8 cellular contexts compared by ENCODE assay signal in the genomic region with DNA sequence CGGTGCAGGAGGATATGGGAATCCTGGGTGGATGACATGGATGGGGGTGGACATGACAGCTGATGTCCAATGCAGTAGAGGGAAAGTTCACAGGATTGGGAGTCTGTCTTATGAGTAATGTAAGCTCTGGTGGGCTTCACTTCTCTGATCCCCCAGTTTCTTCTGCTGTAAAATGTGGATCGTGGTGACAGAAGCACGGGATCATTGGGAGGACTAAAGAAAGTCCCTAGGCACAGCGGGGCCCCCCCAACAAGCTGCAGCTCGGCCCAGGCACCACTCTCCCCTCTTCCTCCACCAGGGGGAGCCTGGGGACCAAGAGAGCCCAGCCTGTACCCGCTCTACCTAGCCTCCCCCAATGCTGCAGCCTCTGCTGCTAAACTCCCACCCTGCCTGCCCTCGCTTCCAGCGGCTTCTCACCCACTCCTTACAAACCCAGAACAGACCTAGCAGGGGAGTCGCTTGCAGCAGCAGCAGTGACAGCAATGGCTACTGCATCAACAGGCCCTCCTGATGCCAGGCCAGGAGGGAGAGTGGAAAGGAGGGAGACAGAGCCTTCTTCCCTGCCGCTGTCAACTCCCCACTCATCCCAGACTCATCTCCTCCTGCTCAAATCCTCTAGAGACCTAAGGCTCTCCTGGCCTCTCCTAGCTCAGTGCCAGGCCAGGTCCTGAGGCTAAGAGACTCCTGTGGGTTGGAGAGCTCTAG. TPM values are rescaled to one million over a fixed set of nuclear protein-coding genes. Genes with fewer than 3 reads are reported as not detected.
A peak's percentile ranks its signal among the peaks of the same experiment; 100 is the strongest.
DNase-seq lines count a peak whose midpoint lies in the region; ATAC-seq, FAIRE-seq and TF ChIP-seq lines count a peak whose summit lies in the region.

No MANE protein-coding gene starts in this region.

- H3K4me1 Mint-ChIP-seq in astrocyte (ENCODE audit: low read depth, unreplicated experiment): peaks cover 2% of the 10 kb centered on the region

- no peaks in the 10 kb centered on the region for H3K9me3 Mint-ChIP-seq in astrocyte (ENCODE audit: unreplicated experiment)

- H2AFZ ChIP-seq in Karpas-422 (ENCODE audit: low read length): no peak overlapping the region
- no peak overlapping the region for H2AFZ ChIP-seq in astrocyte (ENCODE audit: low read depth, low read length)

- H3K4me3 ChIP-seq in Karpas-422 (ENCODE audit: low read length) (no peak overlapping the region), astrocyte (ENCODE audit: insufficient read depth, low read depth, low read length) (no peak overlapping the region), spleen (no peak overlapping the region)

- H3K36me3 ChIP-seq in Karpas-422 (ENCODE audit: insufficient read depth, low read length) (no peaks in the 10 kb centered on the region), astrocyte (ENCODE audit: insufficient read depth, low read length) (no peaks in the 10 kb centered on the region), spleen (no peaks in the 10 kb centered on the region)

- TF ChIP-seq POLR2A in spleen (IDR thresholded peaks at IDR 0.05): no peak

- DNase-seq in GM19240 (ENCODE audit: insufficient read length, low spot score): peak; percentile 87
- DNase-seq in Karpas-422: peak; percentile 87
- peak; percentile 37 for DNase-seq in T1000 (lab: John Stamatoyannopoulos, UW)
- peak; percentile 8 for DNase-seq in astrocyte (ENCODE audit: low read depth)
- peak; percentile 78 for DNase-seq in hepatic stellate cell (ENCODE audit: low spot score)
- peak; percentile 90 for DNase-seq in spleen

- intact Hi-C loops in spleen (cut with DNase I; ENCODE audit: low total_unique reads): loop anchor here (5.0 kb wide), 1 partner anchor 120 kb away; no protein-coding TSS in a partner anchor

- no peak overlapping the region for H3K9ac ChIP-seq in Karpas-422 (ENCODE audit: low read length)
- no peak overlapping the region for H3K9ac ChIP-seq in astrocyte (ENCODE audit: low read length)

- H3K9me3 ChIP-seq in Karpas-422 (ENCODE audit: low read length) (no peaks in the 10 kb centered on the region), astrocyte (ENCODE audit: insufficient read depth, low read depth, low read length) (no peaks in the 10 kb centered on the region), spleen (no peaks in the 10 kb centered on the region)

- peaks cover 35% of the 10 kb centered on the region for H3K27me3 Mint-ChIP-seq in astrocyte (ENCODE audit: low read depth, unreplicated experiment)

- no peak overlapping the region for H3K4me3 Mint-ChIP-seq in astrocyte (ENCODE audit: unreplicated experiment)

- H4K20me1 ChIP-seq in Karpas-422 (ENCODE audit: insufficient read depth, low read depth, low read length) (no peaks in the 10 kb centered on the region), astrocyte (ENCODE audit: insufficient read depth, low read length) (peaks cover 4% of the 10 kb centered on the region)

- no peak for ATAC-seq in GM21367 (IDR thresholded peaks at IDR 0.05; ENCODE audit: unreplicated experiment)

- no peaks in the 10 kb centered on the region for H3K9me2 ChIP-seq in Karpas-422 (replicated peaks; ENCODE audit: insufficient read depth, low read length)

- TF ChIP-seq CTCF in C4-2B (conservative IDR thresholded peaks at IDR 0.05): peak; percentile 83
- TF ChIP-seq CTCF in astrocyte (IDR thresholded peaks at IDR 0.05; ENCODE audit: insufficient read depth, low read depth, low read length): peak; percentile 33
- peak; percentile 17 to 93 (median 82) for TF ChIP-seq CTCF in spleen (IDR thresholded peaks at IDR 0.05 in 8 of 11, conservative IDR thresholded peaks at IDR 0.05 in 3 of 11)

- peaks cover 14% of the 10 kb centered on the region for H3K4me1 ChIP-seq in Karpas-422 (ENCODE audit: low read length)
- peaks cover 9% of the 10 kb centered on the region for H3K4me1 ChIP-seq in astrocyte (ENCODE audit: insufficient read depth, low read length)
- H3K4me1 ChIP-seq in spleen: peaks cover 4 to 34% (median 22%) of the 10 kb centered on the region in 6 donors

- H3K4me2 ChIP-seq in Karpas-422 (ENCODE audit: low read depth, low read length, poor library complexity, severe bottlenecking) (no peak overlapping the region), astrocyte (ENCODE audit: low read length) (no peak overlapping the region)

- H3K27ac ChIP-seq in C4-2B (no peak overlapping the region), Karpas-422 (ENCODE audit: low read length) (no peak overlapping the region), astrocyte (ENCODE audit: low read depth, low read length) (no peak overlapping the region), spleen (no peak overlapping the region)

- H3K27me3 ChIP-seq in Karpas-422 (ENCODE audit: low read length) (no peaks in the 10 kb centered on the region), astrocyte (ENCODE audit: insufficient read depth, low read length) (peaks cover 20% of the 10 kb centered on the region), spleen (replicated peaks in 1 of 7) (peaks cover 0 to 56% (median 43%) of the 10 kb centered on the region in 7 donors)

- H3K79me2 ChIP-seq in Karpas-422 (ENCODE audit: low read length): no peaks in the 10 kb centered on the region
- no peaks in the 10 kb centered on the region for H3K79me2 ChIP-seq in astrocyte (ENCODE audit: insufficient read depth, low read length)

- 0 to 12% (median 6%) methylated on average over 3 to 10 of the region's 10 CpGs for WGBS in spleen, 5 donors

- H3K27ac Mint-ChIP-seq in astrocyte (ENCODE audit: unreplicated experiment): no peak overlapping the region

- FAIRE-seq in astrocyte (lab: Jason Lieb, UNC): peak; percentile 99

- no peaks in the 10 kb centered on the region for H3K36me3 Mint-ChIP-seq in astrocyte (ENCODE audit: low read depth, unreplicated experiment)

RNA-seq across cellular contexts. Expression of a gene that starts 36.1 kb away (rescaled TPM):
- total RNA-seq in Karpas-422 (2014; rRNA removed; shearing (Covaris generic); ENCODE audit: low replicate concordance): 0.07 TPM in 1 of 2 replicates, not detected in the other
- total RNA-seq in astrocyte: 8.2 and 9.2 TPM in 2 replicates
- total RNA-seq in spleen: 10 to 100 TPM in 4 of 7 donors, 1 to 10 TPM in 3; 6.8 to 15.7 (median 10.5) TPM
- 1 to 10 TPM; 5.2 to 8.0 (median 5.5) TPM for polyA plus RNA-seq in spleen

Comparison
In these comparisons a context has a peak if more than half of its experiments do, and no peak if none do; other contexts are left out.
1. CTCF ChIP-seq: peak in every context shown above with its lines; median percentile 83 in C4-2B; 82 in spleen; 33 in astrocyte.
2. DNase-seq: peak in every context shown above with its lines; median percentile 90 in spleen; 87 in GM19240; 87 in Karpas-422; 78 in hepatic stellate cell; 37 in T1000; 8 in astrocyte.